ENCODE assay signal across 11 cellular contexts in genomic region chr4:109359040-109359646, GRCh38. TPM values are rescaled to one million over a fixed set of nuclear protein-coding genes. Genes with fewer than 3 reads are reported as not detected.
DNase-seq lines count a peak whose midpoint lies in the region; ATAC-seq and TF ChIP-seq lines count a peak whose summit lies in the region.
"Had no signal": no experiment of that assay in that cellular context is flagged by ENCODE, and none has a peak within 500 bp of the region (broad histone marks: within the 10 kb centered on the region; RNA-seq: fewer than 3 reads in every experiment).

No MANE protein-coding gene starts in this region.

- no peak for TF ChIP-seq CTCF in foreskin fibroblast (IDR thresholded peaks at IDR 0.05; ENCODE audit: low read depth, low read length)
- TF ChIP-seq CTCF in uterus (IDR thresholded peaks at IDR 0.05) = no peak
- TF ChIP-seq CTCF in spleen (IDR thresholded peaks at IDR 0.05 in 8 of 11, conservative IDR thresholded peaks at IDR 0.05 in 3 of 11) = no peak

- no peak for TF ChIP-seq POLR2A in uterus (IDR thresholded peaks at IDR 0.05)
- TF ChIP-seq POLR2A in spleen (IDR thresholded peaks at IDR 0.05) = no peak

- H3K4me3 Mint-ChIP-seq in immature natural killer cell = peak overlapping the region; percentile 50 to 85 (median 71)

- H3K27ac ChIP-seq in uterus (no peak overlapping the region), spleen (no peak overlapping the region)
- H3K27ac ChIP-seq: right atrium auricular region had no signal

- ATAC-seq in GM18907 (IDR thresholded peaks at IDR 0.05; ENCODE audit: unreplicated experiment) = peak; percentile 91
- peak; percentile 62 for ATAC-seq in HG02610 (IDR thresholded peaks at IDR 0.05; ENCODE audit: unreplicated experiment)
- ATAC-seq: esophagus mucosa, HepG2 had no signal

- H3K4me1 ChIP-seq in uterus = no peaks in the 10 kb centered on the region
- H3K4me1 ChIP-seq in spleen = peaks cover 0 to 15% (median 3%) of the 10 kb centered on the region in 6 donors
- H3K4me1 ChIP-seq: right atrium auricular region had no signal

- H3K36me3 ChIP-seq in uterus (no peaks in the 10 kb centered on the region), spleen (no peaks in the 10 kb centered on the region)
- H3K36me3 ChIP-seq: right atrium auricular region had no signal

- intact Hi-C loops in uterus (cut with DNase I; ENCODE audit: low total_unique reads) = no loop called here
- intact Hi-C loops in spleen (cut with DNase I; ENCODE audit: low total_unique reads) = no loop called here

- H3K27me3 Mint-ChIP-seq in immature natural killer cell (ENCODE audit: low read depth in 3 of 3) = peaks cover 20 to 36% (median 35%) of the 10 kb centered on the region in 3 donors

- H3K27me3 ChIP-seq in uterus (no peaks in the 10 kb centered on the region), spleen (replicated peaks in 1 of 7) (peaks cover 0 to 25% (median 0%) of the 10 kb centered on the region in 7 donors)
- H3K27me3 ChIP-seq: right atrium auricular region had no signal

- peaks cover 0 to 5% (median 1%) of the 10 kb centered on the region in 6 donors for H3K9me3 Mint-ChIP-seq in immature natural killer cell

- H3K4me3 ChIP-seq in foreskin fibroblast (ENCODE audit: low read depth in 1 of 2, low read length in 2 of 2) = no peak overlapping the region
- no peak overlapping the region for H3K4me3 ChIP-seq in uterus
- no peak overlapping the region for H3K4me3 ChIP-seq in spleen
- H3K4me3 ChIP-seq: right atrium auricular region had no signal

- peak; percentile 71 for DNase-seq in MV-4-11 (lab: John Stamatoyannopoulos, UW)
- DNase-seq in immature natural killer cell = peak; percentile 56 to 64 (median 57)
- DNase-seq in foreskin fibroblast = no peak
- no peak for DNase-seq in uterus
- no peak for DNase-seq in inferior parietal cortex (ENCODE audit: extremely low spot score)
- no peak for DNase-seq in spleen

- H3K27ac Mint-ChIP-seq in immature natural killer cell = peak overlapping the region; percentile 31 to 87 (median 64)

- 14 to 26% (median 17%) methylated on average over 3 of the region's 3 CpGs for WGBS in spleen, 5 donors

- peaks cover 0 to 6% (median 0%) of the 10 kb centered on the region in 3 donors for H3K36me3 Mint-ChIP-seq in immature natural killer cell

- H3K9me3 ChIP-seq in uterus (no peaks in the 10 kb centered on the region), spleen (no peaks in the 10 kb centered on the region)
- H3K9me3 ChIP-seq: right atrium auricular region had no signal

- H3K4me1 Mint-ChIP-seq in immature natural killer cell = peaks cover 46 to 52% of the 10 kb centered on the region in 2 donors

RNA-seq across cellular contexts. Expression of gene COL25A1, which starts 56.7 kb away (rescaled TPM):
- polyA plus RNA-seq in immature natural killer cell (not detected), spleen (under 1 TPM; 0.06 to 0.10 (median 0.07) TPM)
- total RNA-seq in uterus (10 to 100 TPM in 1 of 4 donors, 1 to 10 TPM in 1, under 1 TPM in 1, not detected in 1; 0.26 to 41.1 (median 1.8) TPM), spleen (1 to 10 TPM in 3 of 7 donors, under 1 TPM in 3, not detected in 1; 0.46 to 1.9 (median 1.1) TPM)
- total RNA-seq: HepG2 had no signal
- polyA plus RNA-seq: HepG2 had no signal

Comparison
In these comparisons a context has a peak if more than half of its experiments do, and no peak if none do; other contexts are left out.
1. DNase-seq: peak in MV-4-11 (single experiment) and immature natural killer cell (3 of 3); none in foreskin fibroblast (0 of 2), uterus (0 of 2), inferior parietal cortex (single experiment) and spleen (single experiment).